11 cellular contexts compared by ENCODE assay signal in the genomic region with DNA sequence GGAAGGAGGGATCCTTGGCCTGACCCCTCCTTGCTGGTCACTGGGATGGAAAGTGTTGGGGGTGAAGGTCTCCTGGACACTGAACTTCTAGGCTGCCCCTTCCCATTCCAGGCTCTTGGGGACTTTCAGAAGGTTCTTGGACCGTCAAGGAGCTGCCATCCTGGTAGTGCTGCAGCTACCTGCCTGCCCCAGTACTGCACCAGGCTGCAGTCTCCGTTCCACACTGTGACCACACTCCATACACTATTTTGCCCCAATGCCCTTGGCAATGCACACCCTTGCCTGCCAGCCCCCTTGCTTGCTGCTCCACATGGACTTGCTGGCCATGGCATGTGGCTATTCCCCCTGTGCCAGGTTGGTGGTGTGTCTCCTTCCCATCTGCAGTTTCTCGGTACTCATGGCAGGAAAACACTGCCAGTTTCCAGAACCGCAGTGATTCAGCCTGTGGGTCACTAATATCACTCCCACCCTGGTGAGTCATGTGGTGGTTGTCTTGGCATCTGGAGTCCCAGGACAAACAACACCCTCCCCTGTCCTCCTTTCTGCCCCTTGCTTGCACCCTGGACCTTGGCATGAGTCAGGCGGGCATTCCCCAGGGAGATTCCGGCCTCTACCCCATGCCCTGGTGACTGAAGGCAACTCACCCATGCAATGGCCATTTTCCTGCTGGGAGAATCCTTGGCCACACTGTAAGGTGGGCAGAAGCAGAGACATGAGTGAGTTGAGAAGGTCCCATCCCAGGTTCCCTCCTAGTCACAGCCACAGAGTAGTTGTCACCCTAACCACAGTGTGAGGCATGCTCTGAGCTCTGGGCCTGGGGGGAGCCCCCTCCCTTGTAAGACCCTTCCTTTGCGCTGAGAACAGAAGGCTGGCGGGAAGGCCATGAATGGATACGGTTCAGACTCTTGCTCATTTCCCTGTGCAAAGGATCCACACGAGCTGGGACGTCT. TPM values are rescaled to one million over a fixed set of nuclear protein-coding genes. Genes with fewer than 3 reads are reported as not detected.
DNase-seq lines count a peak whose midpoint lies in the region; ATAC-seq and TF ChIP-seq lines count a peak whose summit lies in the region.
"Had no signal": no experiment of that assay in that cellular context is flagged by ENCODE, and none has a peak within 500 bp of the region (broad histone marks: within the 10 kb centered on the region; RNA-seq: fewer than 3 reads in every experiment).

No MANE protein-coding gene starts in this region.

- no peaks in the 10 kb centered on the region for H3K36me3 Mint-ChIP-seq in activated CD8-positive, alpha-beta T cell treated with anti-CD3 and anti-CD28 coated beads for 36 hours (ENCODE audit: low read depth)
- H3K36me3 Mint-ChIP-seq in activated CD8-positive, alpha-beta T cell treated with anti-CD3 and anti-CD28 coated beads, Interleukin-2, amount 10 ng/mL, durations not matched to agents 7 days and 5 days (ENCODE audit: low read depth) = no peaks in the 10 kb centered on the region
- no peaks in the 10 kb centered on the region for H3K36me3 Mint-ChIP-seq in stimulated activated effector memory CD8-positive, alpha-beta T cell treated with anti-CD3 and anti-CD28 coated beads, Interleukin-12 subunit alpha, Interleukin-12 subunit beta, amount 100 ng/mL, for 72 hours
- no peaks in the 10 kb centered on the region for H3K36me3 Mint-ChIP-seq in progenitor cell of endocrine pancreas (ENCODE audit: insufficient read depth)

- no peak for TF ChIP-seq CTCF in activated CD8-positive, alpha-beta T cell treated with anti-CD3 and anti-CD28 coated beads for 36 hours (IDR thresholded peaks at IDR 0.05)
- TF ChIP-seq CTCF in SK-N-SH (IDR thresholded peaks at IDR 0.05) = no peak
- TF ChIP-seq CTCF in fibroblast of the aortic adventitia (IDR thresholded peaks at IDR 0.05; ENCODE audit: insufficient read depth, low read length) = no peak
- no peak for TF ChIP-seq CTCF in progenitor cell of endocrine pancreas (IDR thresholded peaks at IDR 0.05; ENCODE audit: unreplicated experiment)

- peaks cover 0 to 11% of the 10 kb centered on the region in 2 experiments; a peak in 2 of 4 replicates for H3K4me1 ChIP-seq in SK-N-SH (ENCODE audit: control insufficient read depth in 1 of 2, insufficient read depth in 2 of 2, low read depth in 1 of 2, low read length in 1 of 2)

- no peak overlapping the region for H3K4me3 Mint-ChIP-seq in activated CD8-positive, alpha-beta T cell treated with anti-CD3 and anti-CD28 coated beads for 36 hours
- no peak overlapping the region for H3K4me3 Mint-ChIP-seq in activated CD8-positive, alpha-beta T cell treated with anti-CD3 and anti-CD28 coated beads, Interleukin-2, amount 10 ng/mL, durations not matched to agents 7 days and 5 days
- H3K4me3 Mint-ChIP-seq in stimulated activated effector memory CD8-positive, alpha-beta T cell treated with anti-CD3 and anti-CD28 coated beads, Interleukin-12 subunit alpha, Interleukin-12 subunit beta, amount 100 ng/mL, for 72 hours = peak overlapping the region; percentile 43
- no peak overlapping the region for H3K4me3 Mint-ChIP-seq in progenitor cell of endocrine pancreas (ENCODE audit: low read depth)
- H3K4me3 Mint-ChIP-seq: B cell had no signal

- intact Hi-C loops in activated CD8-positive, alpha-beta T cell treated with anti-CD3 and anti-CD28 coated beads for 36 hours (cut with micrococcal nuclease) = no loop called here

- H3K4me1 Mint-ChIP-seq in activated CD8-positive, alpha-beta T cell treated with anti-CD3 and anti-CD28 coated beads for 36 hours (ENCODE audit: low read depth) = peaks cover 2% of the 10 kb centered on the region
- no peaks in the 10 kb centered on the region for H3K4me1 Mint-ChIP-seq in activated CD8-positive, alpha-beta T cell treated with anti-CD3 and anti-CD28 coated beads, Interleukin-2, amount 10 ng/mL, durations not matched to agents 7 days and 5 days (ENCODE audit: low read depth)
- peaks cover 30% of the 10 kb centered on the region for H3K4me1 Mint-ChIP-seq in stimulated activated effector memory CD8-positive, alpha-beta T cell treated with anti-CD3 and anti-CD28 coated beads, Interleukin-12 subunit alpha, Interleukin-12 subunit beta, amount 100 ng/mL, for 72 hours
- H3K4me1 Mint-ChIP-seq in progenitor cell of endocrine pancreas (ENCODE audit: low read depth) = peaks cover 23% of the 10 kb centered on the region
- H3K4me1 Mint-ChIP-seq: B cell had no signal

- peak; percentile 52 for DNase-seq in activated CD8-positive, alpha-beta T cell treated with anti-CD3 and anti-CD28 coated beads for 36 hours
- DNase-seq in activated CD8-positive, alpha-beta T cell treated with anti-CD3 and anti-CD28 coated beads, Interleukin-2, amount 10 ng/mL, durations not matched to agents 7 days and 5 days = no peak
- DNase-seq in SK-N-SH = no peak
- DNase-seq in fibroblast of the aortic adventitia (ENCODE audit: low read depth) = peak; percentile 43
- DNase-seq in stimulated activated effector memory CD8-positive, alpha-beta T cell treated with anti-CD3 and anti-CD28 coated beads, Interleukin-12 subunit alpha, Interleukin-12 subunit beta, amount 100 ng/mL, for 72 hours (ENCODE audit: low spot score in 2 of 2) = peak; percentile 37 to 71
- no peak for DNase-seq in progenitor cell of endocrine pancreas (ENCODE audit: low spot score, unreplicated experiment)
- DNase-seq: cortex of kidney, NCI-H1694 treated with DMSO at 0.1 percent for 48 hours had no signal

- H4K20me1 ChIP-seq in SK-N-SH (ENCODE audit: insufficient read depth) = no peaks in the 10 kb centered on the region

- H2AFZ ChIP-seq in SK-N-SH (ENCODE audit: low read depth) = no peak overlapping the region

- H3K9ac ChIP-seq in SK-N-SH = no peak overlapping the region

- H3K27ac ChIP-seq in SK-N-SH (ENCODE audit: low read depth in 2 of 2, low read length in 1 of 2) = peak overlapping the region in 1 of 2 experiments; percentile 16; a peak in 2 of 4 replicates

- H3K9me2 ChIP-seq in SK-N-SH = no peaks in the 10 kb centered on the region

- no peak overlapping the region for H3K27ac Mint-ChIP-seq in activated CD8-positive, alpha-beta T cell treated with anti-CD3 and anti-CD28 coated beads for 36 hours
- no peak overlapping the region for H3K27ac Mint-ChIP-seq in activated CD8-positive, alpha-beta T cell treated with anti-CD3 and anti-CD28 coated beads, Interleukin-2, amount 10 ng/mL, durations not matched to agents 7 days and 5 days
- H3K27ac Mint-ChIP-seq in stimulated activated effector memory CD8-positive, alpha-beta T cell treated with anti-CD3 and anti-CD28 coated beads, Interleukin-12 subunit alpha, Interleukin-12 subunit beta, amount 100 ng/mL, for 72 hours = peak overlapping the region; percentile 92
- no peak overlapping the region for H3K27ac Mint-ChIP-seq in progenitor cell of endocrine pancreas
- H3K27ac Mint-ChIP-seq: B cell had no signal

- POLR2A ChIA-PET in activated CD8-positive, alpha-beta T cell treated with anti-CD3 and anti-CD28 coated beads for 36 hours (lab: Charles Lee) = no interaction called here
- POLR2A ChIA-PET in activated CD8-positive, alpha-beta T cell treated with anti-CD3 and anti-CD28 coated beads, Interleukin-2, amount 10 ng/mL, durations not matched to agents 7 days and 5 days (lab: Charles Lee) = no interaction called here
- POLR2A ChIA-PET in SK-N-SH (lab: Yijun Ruan, JAX) = no interaction called here

- H3K4me3 ChIP-seq in SK-N-SH (ENCODE audit: low read depth in 2 of 2, low read length in 1 of 2) = no peak overlapping the region
- H3K4me3 ChIP-seq in fibroblast of the aortic adventitia (ENCODE audit: low read depth, low read length) = no peak overlapping the region

- no peaks in the 10 kb centered on the region for H3K9me3 Mint-ChIP-seq in activated CD8-positive, alpha-beta T cell treated with anti-CD3 and anti-CD28 coated beads for 36 hours
- H3K9me3 Mint-ChIP-seq in activated CD8-positive, alpha-beta T cell treated with anti-CD3 and anti-CD28 coated beads, Interleukin-2, amount 10 ng/mL, durations not matched to agents 7 days and 5 days (ENCODE audit: insufficient read depth) = no peaks in the 10 kb centered on the region
- no peaks in the 10 kb centered on the region for H3K9me3 Mint-ChIP-seq in stimulated activated effector memory CD8-positive, alpha-beta T cell treated with anti-CD3 and anti-CD28 coated beads, Interleukin-12 subunit alpha, Interleukin-12 subunit beta, amount 100 ng/mL, for 72 hours
- no peaks in the 10 kb centered on the region for H3K9me3 Mint-ChIP-seq in progenitor cell of endocrine pancreas (ENCODE audit: low read depth)

- H3K4me2 ChIP-seq in SK-N-SH = peak overlapping the region; percentile 40; the same call in 1 of the 2 replicates

- no peaks in the 10 kb centered on the region for H3K79me2 ChIP-seq in SK-N-SH (ENCODE audit: insufficient read depth)

- no peaks in the 10 kb centered on the region for H3K36me3 ChIP-seq in SK-N-SH (replicated peaks in 1 of 2; ENCODE audit: control insufficient read depth in 1 of 2, insufficient read depth in 2 of 2, low read length in 1 of 2)

- CTCF ChIA-PET in activated CD8-positive, alpha-beta T cell treated with anti-CD3 and anti-CD28 coated beads for 36 hours (lab: Charles Lee) = interaction anchor here (2.6 kb wide), 1 partner anchor 13 kb away, joined by 7 read pairs; no protein-coding TSS in a partner anchor
- CTCF ChIA-PET in activated CD8-positive, alpha-beta T cell treated with anti-CD3 and anti-CD28 coated beads, Interleukin-2, amount 10 ng/mL, durations not matched to agents 7 days and 5 days (lab: Charles Lee) = no interaction called here
- CTCF ChIA-PET in SK-N-SH (lab: Yijun Ruan, JAX) = interaction anchor here (1.2 to 4.3 kb wide), 2 partner anchors 13 to 181 kb away, joined by 3 to 27 read pairs; no protein-coding TSS in a partner anchor

- WGBS in SK-N-SH (ENCODE audit: low lambda C conversion rate) = 61% methylated on average over 11 of the region's 11 CpGs

- no peaks in the 10 kb centered on the region for H3F3A ChIP-seq in SK-N-SH (replicated peaks; ENCODE audit: insufficient read depth)

- H3K9me3 ChIP-seq in SK-N-SH = no peaks in the 10 kb centered on the region

- ATAC-seq in activated CD8-positive, alpha-beta T cell treated with anti-CD3 and anti-CD28 coated beads for 36 hours = peak; percentile 84
- ATAC-seq in activated CD8-positive, alpha-beta T cell treated with anti-CD3 and anti-CD28 coated beads, Interleukin-2, amount 10 ng/mL, durations not matched to agents 7 days and 5 days = no peak
- peak; percentile 91 for ATAC-seq in stimulated activated effector memory CD8-positive, alpha-beta T cell treated with anti-CD3 and anti-CD28 coated beads, Interleukin-12 subunit alpha, Interleukin-12 subunit beta, amount 100 ng/mL, for 72 hours
- ATAC-seq in HG03159 (IDR thresholded peaks at IDR 0.05; ENCODE audit: unreplicated experiment) (no peak), HG02870 (IDR thresholded peaks at IDR 0.05; ENCODE audit: unreplicated experiment) (no peak)

- H3K27me3 ChIP-seq in SK-N-SH (ENCODE audit: insufficient read depth) = no peaks in the 10 kb centered on the region

- H3K27me3 Mint-ChIP-seq in activated CD8-positive, alpha-beta T cell treated with anti-CD3 and anti-CD28 coated beads for 36 hours = no peaks in the 10 kb centered on the region
- peaks cover 10% of the 10 kb centered on the region for H3K27me3 Mint-ChIP-seq in activated CD8-positive, alpha-beta T cell treated with anti-CD3 and anti-CD28 coated beads, Interleukin-2, amount 10 ng/mL, durations not matched to agents 7 days and 5 days (ENCODE audit: low read depth)
- H3K27me3 Mint-ChIP-seq in progenitor cell of endocrine pancreas = peaks cover 9% of the 10 kb centered on the region

- TF ChIP-seq EP300 in SK-N-SH (IDR thresholded peaks at IDR 0.05; ENCODE audit: borderline replicate concordance in 1 of 2, low read depth in 1 of 2, low read length in 1 of 2) = peak in 1 of 2 experiments; percentile 86; a peak in 2 of 4 replicates

- TF ChIP-seq RAD21 in SK-N-SH (IDR thresholded peaks at IDR 0.05; ENCODE audit: low read length) = no peak

RNA-seq across cellular contexts. Expression of a gene that starts 32.8 kb away (rescaled TPM):
- total RNA-seq in activated CD8-positive, alpha-beta T cell treated with anti-CD3 and anti-CD28 coated beads for 36 hours = 1 to 10 TPM in 1 of 2 experiments, under 1 TPM in 1; 0.92 to 1.1 TPM
- total RNA-seq in activated CD8-positive, alpha-beta T cell treated with anti-CD3 and anti-CD28 coated beads, Interleukin-2, amount 10 ng/mL, durations not matched to agents 7 days and 5 days = 10 to 100 TPM; 10.4 to 11.0 TPM
- polyA plus RNA-seq in SK-N-SH (2012; rRNA removed) = 0.03 and 0.13 TPM in 2 replicates
- 0.08 and 0.22 TPM in 2 replicates for polyA plus RNA-seq in SK-N-SH (2012; cell fraction: cytosol; rRNA removed)
- 0.18 and 0.31 TPM in 2 replicates for polyA plus RNA-seq in SK-N-SH (2012; cell fraction: nucleus; rRNA removed)
- total RNA-seq in fibroblast of the aortic adventitia (ENCODE audit: low replicate concordance) = not detected in 2 replicates
- total RNA-seq in progenitor cell of endocrine pancreas = 1.1 and 1.4 TPM in 2 replicates
- total RNA-seq: B cell had no signal

Comparison
In these comparisons a context has a peak if more than half of its experiments do, and no peak if none do; other contexts are left out.
1. ATAC-seq: peak in activated CD8-positive, alpha-beta T cell treated with anti-CD3 and anti-CD28 coated beads for 36 hours (single experiment) and stimulated activated effector memory CD8-positive, alpha-beta T cell treated with anti-CD3 and anti-CD28 coated beads, Interleukin-12 subunit alpha, Interleukin-12 subunit beta, amount 100 ng/mL, for 72 hours (single experiment); none in activated CD8-positive, alpha-beta T cell treated with anti-CD3 and anti-CD28 coated beads, Interleukin-2, amount 10 ng/mL, durations not matched to agents 7 days and 5 days (single experiment), HG03159 (single experiment) and HG02870 (single experiment).
2. DNase-seq: peak in activated CD8-positive, alpha-beta T cell treated with anti-CD3 and anti-CD28 coated beads for 36 hours (single experiment), fibroblast of the aortic adventitia (single experiment) and stimulated activated effector memory CD8-positive, alpha-beta T cell treated with anti-CD3 and anti-CD28 coated beads, Interleukin-12 subunit alpha, Interleukin-12 subunit beta, amount 100 ng/mL, for 72 hours (2 of 2); none in activated CD8-positive, alpha-beta T cell treated with anti-CD3 and anti-CD28 coated beads, Interleukin-2, amount 10 ng/mL, durations not matched to agents 7 days and 5 days (single experiment), SK-N-SH (single experiment) and progenitor cell of endocrine pancreas (single experiment).